In genomic region chr15:42736793-42737528, GRCh38 we compare ENCODE assay signal across 8 cellular contexts. TPM values are rescaled to one million over a fixed set of nuclear protein-coding genes. Genes with fewer than 3 reads are reported as not detected.
DNase-seq lines count a peak whose midpoint lies in the region; TF ChIP-seq lines count a peak whose summit lies in the region.

A gene with protein sequence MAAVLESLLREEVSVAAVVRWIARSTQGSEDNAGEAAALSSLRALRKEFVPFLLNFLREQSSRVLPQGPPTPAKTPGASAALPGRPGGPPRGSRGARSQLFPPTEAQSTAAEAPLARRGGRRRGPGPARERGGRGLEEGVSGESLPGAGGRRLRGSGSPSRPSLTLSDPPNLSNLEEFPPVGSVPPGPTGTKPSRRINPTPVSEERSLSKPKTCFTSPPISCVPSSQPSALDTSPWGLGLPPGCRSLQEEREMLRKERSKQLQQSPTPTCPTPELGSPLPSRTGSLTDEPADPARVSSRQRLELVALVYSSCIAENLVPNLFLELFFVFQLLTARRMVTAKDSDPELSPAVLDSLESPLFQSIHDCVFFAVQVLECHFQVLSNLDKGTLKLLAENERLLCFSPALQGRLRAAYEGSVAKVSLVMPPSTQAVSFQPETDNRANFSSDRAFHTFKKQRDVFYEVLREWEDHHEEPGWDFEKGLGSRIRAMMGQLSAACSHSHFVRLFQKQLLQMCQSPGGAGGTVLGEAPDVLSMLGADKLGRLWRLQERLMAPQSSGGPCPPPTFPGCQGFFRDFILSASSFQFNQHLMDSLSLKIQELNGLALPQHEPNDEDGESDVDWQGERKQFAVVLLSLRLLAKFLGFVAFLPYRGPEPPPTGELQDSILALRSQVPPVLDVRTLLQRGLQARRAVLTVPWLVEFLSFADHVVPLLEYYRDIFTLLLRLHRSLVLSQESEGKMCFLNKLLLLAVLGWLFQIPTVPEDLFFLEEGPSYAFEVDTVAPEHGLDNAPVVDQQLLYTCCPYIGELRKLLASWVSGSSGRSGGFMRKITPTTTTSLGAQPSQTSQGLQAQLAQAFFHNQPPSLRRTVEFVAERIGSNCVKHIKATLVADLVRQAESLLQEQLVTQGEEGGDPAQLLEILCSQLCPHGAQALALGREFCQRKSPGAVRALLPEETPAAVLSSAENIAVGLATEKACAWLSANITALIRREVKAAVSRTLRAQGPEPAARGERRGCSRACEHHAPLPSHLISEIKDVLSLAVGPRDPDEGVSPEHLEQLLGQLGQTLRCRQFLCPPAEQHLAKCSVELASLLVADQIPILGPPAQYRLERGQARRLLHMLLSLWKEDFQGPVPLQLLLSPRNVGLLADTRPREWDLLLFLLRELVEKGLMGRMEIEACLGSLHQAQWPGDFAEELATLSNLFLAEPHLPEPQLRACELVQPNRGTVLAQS (minus strand): TSS chr15:42737128. CDS start chr15:42737102, 26 bp downstream.

- peak within 1 kb of the TSS; percentile 96 for H3K4me2 ChIP-seq in parathyroid adenoma (ENCODE audit: low read length)

- TF ChIP-seq CTCF in HFFc6 (IDR thresholded peaks at IDR 0.05) (no peak), cardiac muscle cell (IDR thresholded peaks at IDR 0.05; ENCODE audit: low read depth, low read length) (no peak), parathyroid adenoma (IDR thresholded peaks at IDR 0.05) (no peak), tibial artery (IDR thresholded peaks at IDR 0.05) (no peak)

- peak within 1 kb of the TSS; percentile 80 for H3K27ac Mint-ChIP-seq in HFFc6

- H3K9ac ChIP-seq in parathyroid adenoma, result peak within 1 kb of the TSS; percentile 67

- H3K9me3 Mint-ChIP-seq in HFFc6, result no peaks in the 10 kb centered on the region

- peaks cover 12% of the 10 kb centered on the region; the same call in 1 of the 2 replicates for H3K36me3 Mint-ChIP-seq in HFFc6 (ENCODE audit: low read depth)

- no peaks in the 10 kb centered on the region for H3K79me2 ChIP-seq in parathyroid adenoma

- H3K27me3 ChIP-seq in cardiac muscle cell, result no peaks in the 10 kb centered on the region
- H3K27me3 ChIP-seq in parathyroid adenoma (ENCODE audit: control insufficient read depth, insufficient read depth, low read length), result no peaks in the 10 kb centered on the region
- no peaks in the 10 kb centered on the region for H3K27me3 ChIP-seq in tibial artery

- peak within 1 kb of the TSS; percentile 89 for H3K4me3 ChIP-seq in GM08714 (ENCODE audit: low read length)
- peak within 1 kb of the TSS; percentile 88 for H3K4me3 ChIP-seq in cardiac muscle cell
- H3K4me3 ChIP-seq in parathyroid adenoma (ENCODE audit: low read depth, low read length), result peak within 1 kb of the TSS; percentile 78
- peak within 1 kb of the TSS; percentile 70 to 91 for H3K4me3 ChIP-seq in tibial artery

- peaks cover 22% of the 10 kb centered on the region for H3K36me3 ChIP-seq in cardiac muscle cell
- no peaks in the 10 kb centered on the region for H3K36me3 ChIP-seq in parathyroid adenoma (ENCODE audit: control insufficient read depth, insufficient read depth, low read length)
- peaks cover 17 to 37% (median 30%) of the 10 kb centered on the region in 3 donors for H3K36me3 ChIP-seq in tibial artery

- peak within 1 kb of the TSS; percentile 93 for H3K4me3 Mint-ChIP-seq in HFFc6

- peak within 1 kb of the TSS; percentile 93 for H2AFZ ChIP-seq in parathyroid adenoma

- intact Hi-C loops in tibial artery (cut with DNase I; ENCODE audit: low total_unique reads), result loop anchor here (10.0 kb wide), 1 partner anchor 188 kb away; the partner anchor contains the start of gene TTBK2

- no peaks in the 10 kb centered on the region for H3K9me3 ChIP-seq in cardiac muscle cell (ENCODE audit: low read depth)
- H3K9me3 ChIP-seq in parathyroid adenoma (ENCODE audit: control insufficient read depth, low read length), result no peaks in the 10 kb centered on the region
- no peaks in the 10 kb centered on the region for H3K9me3 ChIP-seq in tibial artery

- DNase-seq in HFFc6 (peak; percentile 76), NCI-H1048 (lab: John Stamatoyannopoulos, UW) (peak; percentile 53), SW480 (ENCODE audit: low spot score) (peak; percentile 60), cardiac muscle cell (ENCODE audit: low read depth in 1 of 2, low spot score in 1 of 2) (peak; percentile 90 to 93), tibial artery (peak; percentile 87 to 96)
- peak; percentile 86 for DNase-seq in activated naive CD8-positive, alpha-beta T cell treated with anti-CD3 and anti-CD28 coated beads, Interleukin-2, amount 50 U/mL, for 16 hours (ENCODE audit: low read depth, low spot score)

- no peaks in the 10 kb centered on the region for H3K27me3 Mint-ChIP-seq in HFFc6 (ENCODE audit: insufficient read depth)

- peak within 1 kb of the TSS; percentile 87 for H3K27ac ChIP-seq in cardiac muscle cell
- peak within 1 kb of the TSS; percentile 69 for H3K27ac ChIP-seq in parathyroid adenoma
- H3K27ac ChIP-seq in tibial artery, result peak within 1 kb of the TSS; percentile 82 to 83

- H3K4me1 ChIP-seq in cardiac muscle cell (ENCODE audit: low read depth) (no peaks in the 10 kb centered on the region), parathyroid adenoma (peaks cover 3% of the 10 kb centered on the region), tibial artery (peaks cover 0 to 23% (median 12%) of the 10 kb centered on the region in 4 donors)

- H3K4me1 Mint-ChIP-seq in HFFc6 (ENCODE audit: low read depth), result peaks cover 29% of the 10 kb centered on the region

RNA-seq across cellular contexts. Expression of the gene that starts here (rescaled TPM):
- total RNA-seq in HFFc6 (2021; fragmentation: NEBNext Ultra II Directional; extraction: Animal tissue kit (Norgen Biotek cat#: 25700)), result 10 to 100 TPM; 12.4 to 17.7 (median 16.0) TPM
- 14.2 and 20.9 TPM in 2 replicates for total RNA-seq in cardiac muscle cell
- 16.6 and 20.7 TPM in 2 replicates for polyA plus RNA-seq in cardiac muscle cell

Comparison
In these comparisons a context has a peak if more than half of its experiments do, and no peak if none do; other contexts are left out.
1. Peak in every context shown above with its lines: DNase-seq, H3K4me3 ChIP-seq and H3K27ac ChIP-seq.